In genomic region chr10:60681103-60681502, GRCh38 we compare ENCODE assay signal across 23 cellular contexts.
DNase-seq lines count a peak whose midpoint lies in the region; ATAC-seq, FAIRE-seq and TF ChIP-seq lines count a peak whose summit lies in the region.
"Had no signal": no experiment of that assay in that cellular context is flagged by ENCODE, and none has a peak within 500 bp of the region (broad histone marks: within the 10 kb centered on the region; RNA-seq: fewer than 3 reads in every experiment).

No MANE protein-coding gene starts in this region.

- no peak overlapping the region for H2AK5ac ChIP-seq in mesendoderm (ENCODE audit: low read length)

- H3K9me3 ChIP-seq in Caco-2 (no peaks in the 10 kb centered on the region), small intestine (ENCODE audit: control insufficient read depth, low read depth) (no peaks in the 10 kb centered on the region), SJCRH30 (replicated peaks) (no peaks in the 10 kb centered on the region)

- peaks cover 12% of the 10 kb centered on the region for H3K9me3 Mint-ChIP-seq in Caco-2 (ENCODE audit: unreplicated experiment)
- no peaks in the 10 kb centered on the region for H3K9me3 Mint-ChIP-seq in natural killer cell treated with Interleukin-12 subunit alpha and Interleukin-12 subunit beta and Interleukin-15 and Interleukin-18, amount 100 ng/mL, for 72 hours
- H3K9me3 Mint-ChIP-seq: CD4-positive, alpha-beta T cell; CD8-positive, alpha-beta T cell had no signal

- no peak overlapping the region for H2BK15ac ChIP-seq in mesendoderm (replicated peaks; ENCODE audit: low read depth)

- no CpG with 5 or more reads among the region's 2 CpGs for WGBS in mesendoderm (ENCODE audit: extremely low coverage, insufficient coverage, low lambda C conversion rate)
- WGBS in small intestine, 3 donors = 42 to 60% (median 46%) methylated on average over 2 of the region's 2 CpGs

- peak; percentile 27 to 56 for DNase-seq in Caco-2
- peak; percentile 28 for DNase-seq in astrocyte of the hippocampus (ENCODE audit: low read depth, low spot score)
- DNase-seq in mesendoderm = peak; percentile 52
- peak; percentile 43 for DNase-seq in small intestine
- DNase-seq in natural killer cell treated with Interleukin-12 subunit alpha and Interleukin-12 subunit beta and Interleukin-15 and Interleukin-18, amount 100 ng/mL, for 72 hours (ENCODE audit: low spot score) = no peak
- DNase-seq in NCI-H2196 treated with DMSO at 0.1 percent for 48 hours (lab: John Stamatoyannopoulos, UW; ENCODE audit: unreplicated experiment) = no peak
- no peak for DNase-seq in DMS153 (lab: John Stamatoyannopoulos, UW)
- DNase-seq in SJCRH30 = no peak
- DNase-seq: 8988T; ACHN; AML-193; C1 segment of cervical spinal cord; CD4-positive, alpha-beta T cell; CD8-positive, alpha-beta T cell; DMS 273 treated with DMSO at 0.1 percent for 48 hours; DMS79 treated with DMSO at 0.1 percent for 48 hours had no signal

- H3K36me3 Mint-ChIP-seq in Caco-2 (ENCODE audit: insufficient read depth, unreplicated experiment) = no peaks in the 10 kb centered on the region
- H3K36me3 Mint-ChIP-seq in natural killer cell treated with Interleukin-12 subunit alpha and Interleukin-12 subunit beta and Interleukin-15 and Interleukin-18, amount 100 ng/mL, for 72 hours = no peaks in the 10 kb centered on the region
- H3K36me3 Mint-ChIP-seq: CD8-positive, alpha-beta T cell had no signal

- no peaks in the 10 kb centered on the region for H3K27me3 ChIP-seq in Caco-2 (replicated peaks; ENCODE audit: control insufficient read depth, insufficient read depth, low read length)
- no peaks in the 10 kb centered on the region for H3K27me3 ChIP-seq in mesendoderm (ENCODE audit: insufficient read depth, low read length, poor library complexity)
- H3K27me3 ChIP-seq in small intestine (ENCODE audit: control insufficient read depth in 2 of 2, insufficient read depth in 2 of 2, low read length in 2 of 2) = no peaks in the 10 kb centered on the region
- no peaks in the 10 kb centered on the region for H3K27me3 ChIP-seq in SJCRH30
- H3K27me3 ChIP-seq: BLaER1 had no signal

- H3K79me1 ChIP-seq in mesendoderm (ENCODE audit: low read length) = no peaks in the 10 kb centered on the region

- peak overlapping the region; percentile 6 for H3K27ac Mint-ChIP-seq in Caco-2 (ENCODE audit: unreplicated experiment)
- no peak overlapping the region for H3K27ac Mint-ChIP-seq in natural killer cell treated with Interleukin-12 subunit alpha and Interleukin-12 subunit beta and Interleukin-15 and Interleukin-18, amount 100 ng/mL, for 72 hours
- H3K27ac Mint-ChIP-seq: B cell; CD8-positive, alpha-beta T cell had no signal

- peaks cover 23% of the 10 kb centered on the region for H3K4me1 Mint-ChIP-seq in Caco-2 (ENCODE audit: low read depth, unreplicated experiment)
- no peaks in the 10 kb centered on the region for H3K4me1 Mint-ChIP-seq in natural killer cell treated with Interleukin-12 subunit alpha and Interleukin-12 subunit beta and Interleukin-15 and Interleukin-18, amount 100 ng/mL, for 72 hours (ENCODE audit: low read depth in 2 of 2)
- H3K4me1 Mint-ChIP-seq: B cell had no signal

- no peak overlapping the region for H3K56ac ChIP-seq in mesendoderm (ENCODE audit: low read length)

- intact Hi-C loops in Caco-2 (cut with micrococcal nuclease; ENCODE audit: unreplicated experiment) = no loop called here

- H3K4me3 ChIP-seq in Caco-2 (ENCODE audit: low read depth, low read length) = no peak overlapping the region
- H3K4me3 ChIP-seq in mesendoderm (ENCODE audit: low read length) = no peak overlapping the region
- H3K4me3 ChIP-seq in small intestine (ENCODE audit: low read depth in 1 of 2, low read length in 2 of 2) = no peak overlapping the region
- no peak overlapping the region for H3K4me3 ChIP-seq in SJCRH30
- H3K4me3 ChIP-seq: BLaER1, GM12878 had no signal

- H3K4me1 ChIP-seq in Caco-2 (peaks cover 24% of the 10 kb centered on the region), mesendoderm (ENCODE audit: control insufficient read depth, low read depth, low read length) (no peaks in the 10 kb centered on the region), small intestine (ENCODE audit: control insufficient read depth in 2 of 2, insufficient read depth in 1 of 2, low read depth in 1 of 2, low read length in 1 of 2) (no peaks in the 10 kb centered on the region), SJCRH30 (no peaks in the 10 kb centered on the region)
- H3K4me1 ChIP-seq: BLaER1 had no signal

- no peak overlapping the region for H3K4me2 ChIP-seq in mesendoderm (ENCODE audit: low read length)
- H3K4me2 ChIP-seq: BLaER1 had no signal

- no peak overlapping the region for H3K4ac ChIP-seq in mesendoderm (ENCODE audit: low read depth, low read length)

- no peaks in the 10 kb centered on the region for H3K79me2 ChIP-seq in mesendoderm (ENCODE audit: control insufficient read depth, insufficient read depth, low read length)

- BruUV-seq in Caco-2 (replicated peaks; lab: Mats Ljungman, UMichigan) = no TSS peak

- no peak overlapping the region for H4K8ac ChIP-seq in mesendoderm (ENCODE audit: low read depth, low read length)

- H3K23ac ChIP-seq in mesendoderm (ENCODE audit: low read length) = no peak overlapping the region

- no peaks in the 10 kb centered on the region for H3K36me3 ChIP-seq in Caco-2 (ENCODE audit: control insufficient read depth, insufficient read depth, low read length)
- no peaks in the 10 kb centered on the region for H3K36me3 ChIP-seq in mesendoderm (ENCODE audit: control insufficient read depth, insufficient read depth, low read length)
- no peaks in the 10 kb centered on the region for H3K36me3 ChIP-seq in small intestine (ENCODE audit: control insufficient read depth in 2 of 2, insufficient read depth in 2 of 2, low read length in 2 of 2)
- no peaks in the 10 kb centered on the region for H3K36me3 ChIP-seq in SJCRH30
- H3K36me3 ChIP-seq: BLaER1 had no signal

- H3K27ac ChIP-seq in mesendoderm (ENCODE audit: low read depth, low read length) = no peak overlapping the region
- no peak overlapping the region for H3K27ac ChIP-seq in small intestine (ENCODE audit: low read depth in 1 of 2, low read length in 1 of 2)
- H3K27ac ChIP-seq in SJCRH30 = no peak overlapping the region
- H3K27ac ChIP-seq: BLaER1 had no signal

- no peak for ATAC-seq in natural killer cell treated with Interleukin-12 subunit alpha and Interleukin-12 subunit beta and Interleukin-15 and Interleukin-18, amount 100 ng/mL, for 72 hours
- ATAC-seq: CD8-positive, alpha-beta T cell; GM12878 had no signal

- no peaks in the 10 kb centered on the region for H3K27me3 Mint-ChIP-seq in Caco-2 (ENCODE audit: insufficient read depth, unreplicated experiment)
- H3K27me3 Mint-ChIP-seq in natural killer cell treated with Interleukin-12 subunit alpha and Interleukin-12 subunit beta and Interleukin-15 and Interleukin-18, amount 100 ng/mL, for 72 hours = peaks cover 2 to 7% of the 10 kb centered on the region in 2 donors
- H3K27me3 Mint-ChIP-seq: B cell; CD4-positive, alpha-beta T cell had no signal

- H3K18ac ChIP-seq in mesendoderm (ENCODE audit: low read length) = no peak overlapping the region

- H4K5ac ChIP-seq in mesendoderm (ENCODE audit: low read length) = no peak overlapping the region

- FAIRE-seq in small intestine (lab: Jason Lieb, UNC) = no peak
- FAIRE-seq: A204.1, G401.6, GM12878, GM12892, GM18507 had no signal

- H2BK120ac ChIP-seq in mesendoderm (ENCODE audit: low read depth, low read length) = no peak overlapping the region

- CTCF ChIA-PET in Caco-2 (lab: Charles Lee) = no interaction called here

- H3K4me3 Mint-ChIP-seq in Caco-2 (ENCODE audit: unreplicated experiment) = peak overlapping the region; percentile 22
- H3K4me3 Mint-ChIP-seq in natural killer cell treated with Interleukin-12 subunit alpha and Interleukin-12 subunit beta and Interleukin-15 and Interleukin-18, amount 100 ng/mL, for 72 hours = no peak overlapping the region
- H3K4me3 Mint-ChIP-seq: B cell; CD4-positive, alpha-beta T cell; CD8-positive, alpha-beta T cell had no signal

- H3K9ac ChIP-seq in mesendoderm (ENCODE audit: low read length) = no peak overlapping the region
- H3K9ac ChIP-seq: BLaER1 had no signal

- H2BK5ac ChIP-seq in mesendoderm (ENCODE audit: low read length) = no peak overlapping the region

- POLR2A ChIA-PET in Caco-2 (lab: Charles Lee) = no interaction called here

- TF ChIP-seq CTCF in Caco-2 (IDR thresholded peaks at IDR 0.05; ENCODE audit: insufficient read depth in 1 of 2, low read depth in 1 of 2, low read length in 1 of 2, severe bottlenecking in 1 of 2, unreplicated experiment in 1 of 2) = no peak

Comparison
In these comparisons a context has a peak if more than half of its experiments do, and no peak if none do; other contexts are left out.
1. DNase-seq: peak in Caco-2 (2 of 2), astrocyte of the hippocampus (single experiment), mesendoderm (single experiment) and small intestine (single experiment); none in natural killer cell treated with Interleukin-12 subunit alpha and Interleukin-12 subunit beta and Interleukin-15 and Interleukin-18, amount 100 ng/mL, for 72 hours (single experiment), NCI-H2196 treated with DMSO at 0.1 percent for 48 hours (single experiment), DMS153 (single experiment) and SJCRH30 (0 of 2).